In genomic region chr12:109137055-109137454, GRCh38 we compare ENCODE assay signal across 17 cellular contexts. TPM values are rescaled to one million over a fixed set of nuclear protein-coding genes. Genes with fewer than 3 reads are reported as not detected.
DNase-seq lines count a peak whose midpoint lies in the region; ATAC-seq and TF ChIP-seq lines count a peak whose summit lies in the region.
"Had no signal": no experiment of that assay in that cellular context is flagged by ENCODE, and none has a peak within 500 bp of the region (broad histone marks: within the 10 kb centered on the region; RNA-seq: fewer than 3 reads in every experiment).

No MANE protein-coding gene starts in this region.

- H3K9me3 Mint-ChIP-seq in activated naive CD4-positive, alpha-beta T cell treated with anti-CD3 and anti-CD28 coated beads, Interleukin-2, amount 50 U/mL, for 72 hours: peaks cover 3 to 10% of the 10 kb centered on the region in 2 donors

- H3K36me3 Mint-ChIP-seq in activated naive CD4-positive, alpha-beta T cell treated with anti-CD3 and anti-CD28 coated beads, Interleukin-2, amount 50 U/mL, for 72 hours: no peaks in the 10 kb centered on the region

- no peak for DNase-seq in heart right ventricle
- DNase-seq in left ventricle myocardium superior: no peak
- no peak for DNase-seq in right cardiac atrium
- no peak for DNase-seq in uterus
- DNase-seq in activated naive CD4-positive, alpha-beta T cell treated with anti-CD3 and anti-CD28 coated beads, Interleukin-2, amount 50 U/mL, for 72 hours (ENCODE audit: low spot score in 2 of 2): no peak
- DNase-seq: EL, HCEC 1CT, IMR-90, Kasumi-1, NCI-H2029, NCI-H2171 treated with DMSO at 0.1 percent for 48 hours, NCI-H510A, NCI-H82 had no signal

- peak in 3 of 8 donors; percentile 26 to 52 (median 40) for ATAC-seq in heart right ventricle
- no peak for ATAC-seq in left ventricle myocardium superior
- ATAC-seq in right cardiac atrium: peak; percentile 29 to 47
- ATAC-seq in activated naive CD4-positive, alpha-beta T cell treated with anti-CD3 and anti-CD28 coated beads, Interleukin-2, amount 50 U/mL, for 72 hours: no peak
- no peak for ATAC-seq in GM21526 (IDR thresholded peaks at IDR 0.05; ENCODE audit: low FRiP score, unreplicated experiment)
- no peak for ATAC-seq in GM19023 (IDR thresholded peaks at IDR 0.05; ENCODE audit: unreplicated experiment)

- H3K9ac ChIP-seq in skeletal muscle tissue (ENCODE audit: low read depth in 1 of 3, low read length in 3 of 3): no peak overlapping the region
- H3K9ac ChIP-seq: BLaER1 treated with 17β-estradiol and CSF1 and Interleukin-3, amounts not matched to agents 10 nM and 100 nM had no signal

- TF ChIP-seq POLR2A in uterus (IDR thresholded peaks at IDR 0.05): no peak

- H3K27me3 ChIP-seq in heart right ventricle (no peaks in the 10 kb centered on the region), right cardiac atrium (ENCODE audit: control insufficient read depth, insufficient read depth) (no peaks in the 10 kb centered on the region), skeletal muscle tissue (ENCODE audit: control insufficient read depth in 3 of 3, insufficient read depth in 3 of 3, low read length in 3 of 3) (no peaks in the 10 kb centered on the region), uterus (no peaks in the 10 kb centered on the region)
- H3K27me3 ChIP-seq: BLaER1 treated with 17β-estradiol and CSF1 and Interleukin-3, amounts not matched to agents 10 nM and 100 nM had no signal

- H3K4me1 ChIP-seq in heart right ventricle (peaks cover 0 to 80% (median 42%) of the 10 kb centered on the region in 9 donors), right cardiac atrium (ENCODE audit: control insufficient read depth, insufficient read depth, low read length) (peaks cover 13% of the 10 kb centered on the region), skeletal muscle tissue (ENCODE audit: control insufficient read depth in 3 of 3, insufficient read depth in 3 of 3, low read length in 3 of 3) (peaks cover 25 to 42% (median 27%) of the 10 kb centered on the region in 3 donors), uterus (no peaks in the 10 kb centered on the region)
- H3K4me1 ChIP-seq: BLaER1 treated with 17β-estradiol and CSF1 and Interleukin-3, amounts not matched to agents 10 nM and 100 nM had no signal

- H3K36me3 ChIP-seq in heart right ventricle (peaks cover 0 to 26% (median 0%) of the 10 kb centered on the region in 9 donors), skeletal muscle tissue (ENCODE audit: control insufficient read depth in 3 of 3, insufficient read depth in 3 of 3, low read length in 3 of 3) (peaks cover 4 to 18% (median 14%) of the 10 kb centered on the region in 3 donors), uterus (no peaks in the 10 kb centered on the region)
- H3K36me3 ChIP-seq: BLaER1 treated with 17β-estradiol and CSF1 and Interleukin-3, amounts not matched to agents 10 nM and 100 nM had no signal

- H3K4me3 ChIP-seq in heart right ventricle: no peak overlapping the region
- no peak overlapping the region for H3K4me3 ChIP-seq in right cardiac atrium (ENCODE audit: low read length)
- no peak overlapping the region for H3K4me3 ChIP-seq in skeletal muscle tissue (ENCODE audit: low read length in 3 of 3)
- no peak overlapping the region for H3K4me3 ChIP-seq in uterus
- H3K4me3 ChIP-seq: BLaER1 treated with 17β-estradiol and CSF1 and Interleukin-3, amounts not matched to agents 10 nM and 100 nM had no signal

- intact Hi-C loops in heart right ventricle (cut with DNase I) (no loop called here), left ventricle myocardium superior (cut with micrococcal nuclease) (no loop called here), right cardiac atrium (cut with DNase I) (no loop called here), uterus (cut with DNase I; ENCODE audit: low total_unique reads) (no loop called here)

- H3K9me3 ChIP-seq in heart right ventricle (peaks cover 0 to 9% (median 0%) of the 10 kb centered on the region in 11 donors), right cardiac atrium (ENCODE audit: control insufficient read depth, low read length) (no peaks in the 10 kb centered on the region), skeletal muscle tissue (ENCODE audit: control insufficient read depth in 3 of 3, low read length in 3 of 3) (no peaks in the 10 kb centered on the region), uterus (no peaks in the 10 kb centered on the region)

- no peak overlapping the region for H3K27ac Mint-ChIP-seq in activated naive CD4-positive, alpha-beta T cell treated with anti-CD3 and anti-CD28 coated beads, Interleukin-2, amount 50 U/mL, for 72 hours

- TF ChIP-seq CTCF in heart right ventricle (IDR thresholded peaks at IDR 0.05) (no peak), uterus (IDR thresholded peaks at IDR 0.05) (no peak)

- WGBS in heart right ventricle, 2 donors: 63 to 68% methylated on average over 2 of the region's 2 CpGs
- 73% methylated on average over 2 of the region's 2 CpGs for WGBS in right cardiac atrium

- H3K27ac ChIP-seq in heart right ventricle (peak overlapping the region; percentile 21 to 63 (median 39)), right cardiac atrium (ENCODE audit: low read length) (peak overlapping the region; percentile 73), skeletal muscle tissue (ENCODE audit: low read depth, low read length) (peak overlapping the region; percentile 36), uterus (peak overlapping the region; percentile 44 to 66)
- H3K27ac ChIP-seq: BLaER1 treated with 17β-estradiol and CSF1 and Interleukin-3, amounts not matched to agents 10 nM and 100 nM had no signal

RNA-seq across cellular contexts. Expression of gene ACACB, which starts 20.7 kb away (rescaled TPM):
- total RNA-seq in heart right ventricle (100 to 1,000 TPM in 6 of 10 donors, 10 to 100 TPM in 4; 69.7 to 241 (median 107) TPM), left ventricle myocardium superior (177 TPM), right cardiac atrium (100 to 1,000 TPM in 3 of 4 donors, 10 to 100 TPM in 1; 94.9 to 128 (median 116) TPM), skeletal muscle tissue (27.7 TPM), uterus (100 to 1,000 TPM in 2 of 4 donors, 10 to 100 TPM in 2; 22.0 to 137 (median 97.2) TPM)
- polyA plus RNA-seq in heart right ventricle (100 to 1,000 TPM in 1 of 2 donors, 10 to 100 TPM in 1; 12.8 to 193 TPM), right cardiac atrium (87.1 TPM)
- total RNA-seq in activated naive CD4-positive, alpha-beta T cell treated with anti-CD3 and anti-CD28 coated beads, Interleukin-2, amount 50 U/mL, for 72 hours: 10 to 100 TPM; 13.4 to 23.7 TPM

RNA-seq across cellular contexts. Expression of gene UNG, which starts 39.7 kb away (rescaled TPM):
- total RNA-seq in heart right ventricle: 10 to 100 TPM; 21.6 to 37.3 (median 27.8) TPM
- 10 to 100 TPM; 14.2 to 17.0 TPM for polyA plus RNA-seq in heart right ventricle
- 25.9 TPM for total RNA-seq in left ventricle myocardium superior
- 10 to 100 TPM; 10.3 to 16.6 (median 13.2) TPM for total RNA-seq in right cardiac atrium
- 10.3 TPM for polyA plus RNA-seq in right cardiac atrium
- total RNA-seq in skeletal muscle tissue: 25.6 TPM
- total RNA-seq in uterus: 10 to 100 TPM; 21.6 to 32.7 (median 27.9) TPM
- total RNA-seq in activated naive CD4-positive, alpha-beta T cell treated with anti-CD3 and anti-CD28 coated beads, Interleukin-2, amount 50 U/mL, for 72 hours: 10 to 100 TPM; 49.3 to 74.9 TPM

RNA-seq across cellular contexts. Expression of gene ALKBH2, which starts 43.8 kb away (rescaled TPM):
- 10 to 100 TPM in 1 of 10 donors, 1 to 10 TPM in 9; 5.4 to 11.7 (median 7.1) TPM for total RNA-seq in heart right ventricle
- polyA plus RNA-seq in heart right ventricle: 10 to 100 TPM; 19.4 to 20.6 TPM
- total RNA-seq in left ventricle myocardium superior: 6.6 TPM
- total RNA-seq in right cardiac atrium: 10 to 100 TPM in 1 of 4 donors, 1 to 10 TPM in 3; 7.4 to 12.2 (median 7.6) TPM
- polyA plus RNA-seq in right cardiac atrium: 12.2 TPM
- total RNA-seq in skeletal muscle tissue: 20.4 TPM
- total RNA-seq in uterus: 10 to 100 TPM in 3 of 4 donors, 1 to 10 TPM in 1; 2.1 to 26.5 (median 19.1) TPM
- 10 to 100 TPM; 32.7 to 33.9 TPM for total RNA-seq in activated naive CD4-positive, alpha-beta T cell treated with anti-CD3 and anti-CD28 coated beads, Interleukin-2, amount 50 U/mL, for 72 hours

Comparison
In these comparisons a context has a peak if more than half of its experiments do, and no peak if none do; other contexts are left out.
1. ATAC-seq: peak in right cardiac atrium (2 of 2); none in left ventricle myocardium superior (single experiment), activated naive CD4-positive, alpha-beta T cell treated with anti-CD3 and anti-CD28 coated beads, Interleukin-2, amount 50 U/mL, for 72 hours (0 of 2), GM21526 (single experiment) and GM19023 (single experiment).
2. Peak in every context shown above with its lines, with median percentiles within 50 percentile points of each other: H3K27ac ChIP-seq.